ENCODE assay signal across 29 cellular contexts in the genomic region with DNA sequence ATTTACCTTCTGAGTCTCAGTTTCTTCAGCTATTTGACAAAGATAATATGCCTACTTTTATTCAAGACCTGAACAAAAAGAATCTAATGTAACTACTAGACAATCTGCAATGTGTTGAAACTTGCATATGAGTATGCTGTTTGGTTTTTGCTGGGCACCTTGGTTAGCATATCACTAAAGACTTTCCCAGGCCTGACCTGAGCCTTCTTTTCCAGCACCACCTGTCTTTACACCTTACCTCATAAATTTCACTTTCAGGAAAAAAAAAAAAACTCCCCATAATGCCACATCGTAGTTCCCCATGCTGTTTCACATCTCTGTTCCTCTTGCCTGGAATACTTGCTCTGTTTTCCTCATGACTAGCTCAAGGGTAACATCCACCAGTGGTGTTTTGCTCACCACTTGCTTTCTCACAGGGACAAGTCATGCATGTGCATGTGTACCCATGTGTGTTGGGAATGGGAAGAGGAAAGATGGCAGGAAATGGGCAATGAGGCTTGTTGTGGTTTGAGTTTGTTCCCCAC. TPM values are rescaled to one million over a fixed set of nuclear protein-coding genes. Genes with fewer than 3 reads are reported as not detected.
A peak's percentile ranks its signal among the peaks of the same experiment; 100 is the strongest.
DNase-seq lines count a peak whose midpoint lies in the region; ATAC-seq, FAIRE-seq and TF ChIP-seq lines count a peak whose summit lies in the region.
"Had no signal": no experiment of that assay in that cellular context is flagged by ENCODE, and none has a peak within 500 bp of the region (broad histone marks: within the 10 kb centered on the region; RNA-seq: fewer than 3 reads in every experiment).

No MANE protein-coding gene starts in this region.

- TF ChIP-seq CTCF in GM12865 (IDR thresholded peaks at IDR 0.05; ENCODE audit: insufficient read depth, low read depth, low read length, missing control alignments) (no peak), bronchial epithelial cell (IDR thresholded peaks at IDR 0.05; ENCODE audit: insufficient read depth, low read length, severe bottlenecking) (no peak)

- FAIRE-seq in H54 (lab: Jason Lieb, UNC) (peak; percentile 6), bronchial epithelial cell (lab: Jason Lieb, UNC) (peak; percentile 13)
- FAIRE-seq: HepG2 had no signal

- no peak for TF ChIP-seq POLR2A in H54 (IDR thresholded peaks at IDR 0.05; ENCODE audit: low read depth, low read length)

- no peaks in the 10 kb centered on the region for H3K4me1 Mint-ChIP-seq in activated T-helper 17 cell treated with anti-CD3 and anti-CD28 coated beads, Interleukin-2, amount 50 U/mL, for 72 hours
- H3K4me1 Mint-ChIP-seq: CD14-positive monocyte; CD8-positive, alpha-beta memory T cell; H9; T-cell had no signal

- no peaks in the 10 kb centered on the region for H3K27me3 ChIP-seq in bronchial epithelial cell (ENCODE audit: control insufficient read depth, insufficient read depth, low read length)
- H3K27me3 ChIP-seq: BE2C had no signal

- ATAC-seq in HG02870 (IDR thresholded peaks at IDR 0.05; ENCODE audit: unreplicated experiment), result peak; percentile 67
- ATAC-seq in GM21526 (IDR thresholded peaks at IDR 0.05; ENCODE audit: low FRiP score, unreplicated experiment), result no peak
- no peak for ATAC-seq in GM21529 (IDR thresholded peaks at IDR 0.05; ENCODE audit: unreplicated experiment)
- ATAC-seq in activated T-helper 17 cell treated with anti-CD3 and anti-CD28 coated beads, Interleukin-2, amount 50 U/mL, for 72 hours (replicated peaks), result no peak
- ATAC-seq: HepG2, Panc1, T-cell had no signal

- H3K36me3 ChIP-seq in bronchial epithelial cell (ENCODE audit: control insufficient read depth, insufficient read depth, low read length), result no peaks in the 10 kb centered on the region
- H3K36me3 ChIP-seq: BE2C had no signal

- H3K4me3 ChIP-seq in GM12865 (ENCODE audit: low read depth, low read length) (no peak overlapping the region), bronchial epithelial cell (ENCODE audit: low read depth, low read length) (no peak overlapping the region)
- H3K4me3 ChIP-seq: GM23248 had no signal

- no peaks in the 10 kb centered on the region for H3K9me3 Mint-ChIP-seq in activated T-helper 17 cell treated with anti-CD3 and anti-CD28 coated beads, Interleukin-2, amount 50 U/mL, for 72 hours
- H3K9me3 Mint-ChIP-seq: H9, HFFc6 had no signal

- no peaks in the 10 kb centered on the region for H3K36me3 Mint-ChIP-seq in activated T-helper 17 cell treated with anti-CD3 and anti-CD28 coated beads, Interleukin-2, amount 50 U/mL, for 72 hours (ENCODE audit: low read depth)
- H3K36me3 Mint-ChIP-seq: CD14-positive monocyte; CD8-positive, alpha-beta memory T cell had no signal

- DNase-seq in GM12865 (ENCODE audit: low read depth) (peak; percentile 41), H54 (ENCODE audit: insufficient read length, low spot score) (no peak), bronchial epithelial cell (ENCODE audit: low read depth) (no peak)
- DNase-seq: BE2C; CD8-positive, alpha-beta memory T cell; DMS 273 treated with DMSO at 0.1 percent for 48 hours; DMS79 treated with DMSO at 0.1 percent for 48 hours; GF-D8; GM23248; H9; HFFc6; Karpas-422; NCI-H1092; NCI-H1417 treated with DMSO at 0.1 percent for 48 hours; NCI-H1694 treated with DMSO at 0.1 percent for 48 hours; NCI-H2081 treated with DMSO at 0.1 percent for 48 hours; NCI-H2171; NCI-H226; NCI-H510A; NCI-H69; SHP77; T-cell had no signal

- no peaks in the 10 kb centered on the region for H3K27me3 Mint-ChIP-seq in activated T-helper 17 cell treated with anti-CD3 and anti-CD28 coated beads, Interleukin-2, amount 50 U/mL, for 72 hours

- no peak overlapping the region for H3K27ac Mint-ChIP-seq in activated T-helper 17 cell treated with anti-CD3 and anti-CD28 coated beads, Interleukin-2, amount 50 U/mL, for 72 hours
- H3K27ac Mint-ChIP-seq: CD14-positive monocyte; CD8-positive, alpha-beta memory T cell; H9; HFFc6; T-cell had no signal

- H3K4me3 Mint-ChIP-seq in activated T-helper 17 cell treated with anti-CD3 and anti-CD28 coated beads, Interleukin-2, amount 50 U/mL, for 72 hours, result no peak overlapping the region
- H3K4me3 Mint-ChIP-seq: CD14-positive monocyte; CD8-positive, alpha-beta memory T cell; H9; HFFc6; T-cell had no signal

RNA-seq across cellular contexts. Expression of gene TLE4, which starts 45.6 kb away (rescaled TPM):
- 9.5 and 10.8 TPM in 2 replicates for total RNA-seq in bronchial epithelial cell
- total RNA-seq in activated T-helper 17 cell treated with anti-CD3 and anti-CD28 coated beads, Interleukin-2, amount 50 U/mL, for 72 hours, result 10 to 100 TPM; 17.4 to 19.3 TPM
